Comparison of ENCODE assay signal across 1 cellular context in the genomic region with DNA sequence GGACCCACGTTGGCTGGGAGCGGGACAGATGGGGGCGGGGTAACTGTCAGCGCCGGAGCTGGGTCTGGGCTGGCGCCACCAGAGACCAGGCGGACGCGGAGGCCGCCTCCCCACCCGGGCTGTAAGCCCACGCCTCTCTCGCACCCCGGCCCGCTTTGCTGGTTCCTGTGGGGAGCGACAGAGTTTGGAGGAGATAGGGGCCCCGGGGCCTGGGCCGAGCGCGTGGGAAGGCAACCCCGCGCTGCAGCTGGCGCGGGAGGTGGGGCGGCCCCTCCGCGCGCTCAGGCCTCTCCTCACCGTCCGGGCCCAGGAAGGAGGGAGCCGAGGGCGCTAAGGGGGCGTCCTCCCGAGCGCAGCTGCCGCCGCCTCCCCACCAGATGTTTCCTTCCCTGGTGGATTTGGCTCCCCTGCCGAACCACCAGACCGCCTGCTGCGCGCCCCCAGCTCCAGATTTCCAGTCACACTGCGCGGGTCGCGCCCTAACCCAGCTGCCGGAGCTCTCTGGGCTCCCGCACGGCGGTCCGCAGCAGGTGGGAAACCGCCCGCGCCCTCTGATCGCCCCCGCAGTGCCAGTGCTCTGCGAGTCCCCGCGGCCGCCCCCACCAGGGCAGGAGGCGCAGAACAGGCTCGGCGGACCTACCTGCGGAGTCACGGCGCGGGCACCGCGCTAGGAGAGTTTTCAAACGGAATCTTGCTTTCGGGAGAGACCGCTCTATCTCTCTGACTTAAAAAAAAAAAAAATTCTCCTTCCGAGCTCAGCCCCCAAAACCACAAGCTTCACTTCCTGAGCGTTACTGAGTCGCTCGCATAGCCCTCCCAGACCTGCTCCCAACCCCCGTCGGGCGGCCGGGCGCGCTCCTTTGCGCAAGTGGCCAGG.
TF ChIP-seq lines count a peak whose summit lies in the region.

No MANE protein-coding gene starts in this region.

TF ChIP-seq in HepG2, 621 proteins besides CTCF, POLR2A, EP300 and RAD21 (continued from another document and continues in another):
- TF ChIP-seq CCAR2 (optimal IDR thresholded peaks at IDR 0.05; ENCODE audit: low read depth, low read length) (no peak), ZBTB38 (CRISPR knock-in tag; IDR thresholded peaks at IDR 0.05) (no peak), HNRNPUL1 (IDR thresholded peaks at IDR 0.05; ENCODE audit: low read depth, low read length) (peak; percentile 9; the same call in 1 of the 2 replicates), HIVEP1 (CRISPR knock-in tag; IDR thresholded peaks at IDR 0.05) (no peak; the same call in 1 of the 2 replicates), AHR (CRISPR knock-in tag; IDR thresholded peaks at IDR 0.05) (no peak), REL (CRISPR knock-in tag; conservative IDR thresholded peaks at IDR 0.05) (peak; percentile 72; the same call in 1 of the 2 replicates), PPARG (CRISPR knock-in tag; conservative IDR thresholded peaks at IDR 0.05) (no peak), THYN1 (CRISPR knock-in tag; IDR thresholded peaks at IDR 0.05; ENCODE audit: borderline replicate concordance, low read depth) (no peak), ZFP36L2 (CRISPR knock-in tag; IDR thresholded peaks at IDR 0.05) (no peak), ZNF205 (CRISPR knock-in tag; IDR thresholded peaks at IDR 0.05) (no peak), CHD2 (IDR thresholded peaks at IDR 0.05; ENCODE audit: low read depth, low read length) (no peak), RBM22 (optimal IDR thresholded peaks at IDR 0.05; ENCODE audit: low read length) (no peak), HDAC2 (CRISPR knock-in tag; IDR thresholded peaks at IDR 0.05) (0 out of 2 replicates have a peak, but pooled peaks have one; percentile 37), AGO1 (IDR thresholded peaks at IDR 0.05; ENCODE audit: low read depth, low read length, poor library complexity, severe bottlenecking) (no peak), MXI1 (IDR thresholded peaks at IDR 0.05; ENCODE audit: borderline replicate concordance, low read depth, low read length) (0 out of 3 replicates have a peak, but pooled peaks have one; percentile 25), ZFP1 (CRISPR knock-in tag; IDR thresholded peaks at IDR 0.05) (no peak), ZNF224 (CRISPR knock-in tag; IDR thresholded peaks at IDR 0.05) (no peak), ZKSCAN8 (CRISPR knock-in tag; IDR thresholded peaks at IDR 0.05; ENCODE audit: borderline replicate concordance) (no peak), MTF1 (CRISPR knock-in tag; IDR thresholded peaks at IDR 0.05) (no peak; the same call in 1 of the 2 replicates), ADNP (CRISPR knock-in tag; IDR thresholded peaks at IDR 0.05) (no peak), ETV5 (CRISPR knock-in tag; IDR thresholded peaks at IDR 0.05; ENCODE audit: borderline replicate concordance) (no peak; the same call in 1 of the 2 replicates), ZNF75D (CRISPR knock-in tag; IDR thresholded peaks at IDR 0.05; ENCODE audit: borderline replicate concordance) (no peak), SP2 (CRISPR knock-in tag; IDR thresholded peaks at IDR 0.05) (no peak; the same call in 1 of the 2 replicates), TBX3 (IDR thresholded peaks at IDR 0.05; ENCODE audit: borderline replicate concordance) (no peak), ZC3H4 (CRISPR knock-in tag; IDR thresholded peaks at IDR 0.05; ENCODE audit: borderline replicate concordance) (no peak; the same call in 1 of the 2 replicates), MTF2 (CRISPR knock-in tag; IDR thresholded peaks at IDR 0.05; ENCODE audit: borderline replicate concordance) (0 out of 2 replicates have a peak, but pooled peaks have one; percentile 82), ETV6 (CRISPR knock-in tag; conservative IDR thresholded peaks at IDR 0.05) (no peak), ZNF891 (CRISPR knock-in tag; IDR thresholded peaks at IDR 0.05) (no peak), ZNF777 (CRISPR knock-in tag; IDR thresholded peaks at IDR 0.05) (peak; percentile 95), ARNT2 (CRISPR knock-in tag; IDR thresholded peaks at IDR 0.05; ENCODE audit: low read depth) (peak; percentile 40; the same call in 1 of the 2 replicates), CENPX (CRISPR knock-in tag; IDR thresholded peaks at IDR 0.05) (no peak), REPIN1 (CRISPR knock-in tag; IDR thresholded peaks at IDR 0.05; ENCODE audit: borderline replicate concordance, low read depth) (no peak), ZNF331 (CRISPR knock-in tag; IDR thresholded peaks at IDR 0.05) (no peak), PTBP1 (IDR thresholded peaks at IDR 0.05; ENCODE audit: low read depth, low read length, poor library complexity, severe bottlenecking) (no peak), FOXA3 (CRISPR knock-in tag; IDR thresholded peaks at IDR 0.05) (no peak; the same call in 1 of the 2 replicates), FOXM1 (CRISPR knock-in tag; IDR thresholded peaks at IDR 0.05) (no peak)
- TF ChIP-seq, protein P1, sequence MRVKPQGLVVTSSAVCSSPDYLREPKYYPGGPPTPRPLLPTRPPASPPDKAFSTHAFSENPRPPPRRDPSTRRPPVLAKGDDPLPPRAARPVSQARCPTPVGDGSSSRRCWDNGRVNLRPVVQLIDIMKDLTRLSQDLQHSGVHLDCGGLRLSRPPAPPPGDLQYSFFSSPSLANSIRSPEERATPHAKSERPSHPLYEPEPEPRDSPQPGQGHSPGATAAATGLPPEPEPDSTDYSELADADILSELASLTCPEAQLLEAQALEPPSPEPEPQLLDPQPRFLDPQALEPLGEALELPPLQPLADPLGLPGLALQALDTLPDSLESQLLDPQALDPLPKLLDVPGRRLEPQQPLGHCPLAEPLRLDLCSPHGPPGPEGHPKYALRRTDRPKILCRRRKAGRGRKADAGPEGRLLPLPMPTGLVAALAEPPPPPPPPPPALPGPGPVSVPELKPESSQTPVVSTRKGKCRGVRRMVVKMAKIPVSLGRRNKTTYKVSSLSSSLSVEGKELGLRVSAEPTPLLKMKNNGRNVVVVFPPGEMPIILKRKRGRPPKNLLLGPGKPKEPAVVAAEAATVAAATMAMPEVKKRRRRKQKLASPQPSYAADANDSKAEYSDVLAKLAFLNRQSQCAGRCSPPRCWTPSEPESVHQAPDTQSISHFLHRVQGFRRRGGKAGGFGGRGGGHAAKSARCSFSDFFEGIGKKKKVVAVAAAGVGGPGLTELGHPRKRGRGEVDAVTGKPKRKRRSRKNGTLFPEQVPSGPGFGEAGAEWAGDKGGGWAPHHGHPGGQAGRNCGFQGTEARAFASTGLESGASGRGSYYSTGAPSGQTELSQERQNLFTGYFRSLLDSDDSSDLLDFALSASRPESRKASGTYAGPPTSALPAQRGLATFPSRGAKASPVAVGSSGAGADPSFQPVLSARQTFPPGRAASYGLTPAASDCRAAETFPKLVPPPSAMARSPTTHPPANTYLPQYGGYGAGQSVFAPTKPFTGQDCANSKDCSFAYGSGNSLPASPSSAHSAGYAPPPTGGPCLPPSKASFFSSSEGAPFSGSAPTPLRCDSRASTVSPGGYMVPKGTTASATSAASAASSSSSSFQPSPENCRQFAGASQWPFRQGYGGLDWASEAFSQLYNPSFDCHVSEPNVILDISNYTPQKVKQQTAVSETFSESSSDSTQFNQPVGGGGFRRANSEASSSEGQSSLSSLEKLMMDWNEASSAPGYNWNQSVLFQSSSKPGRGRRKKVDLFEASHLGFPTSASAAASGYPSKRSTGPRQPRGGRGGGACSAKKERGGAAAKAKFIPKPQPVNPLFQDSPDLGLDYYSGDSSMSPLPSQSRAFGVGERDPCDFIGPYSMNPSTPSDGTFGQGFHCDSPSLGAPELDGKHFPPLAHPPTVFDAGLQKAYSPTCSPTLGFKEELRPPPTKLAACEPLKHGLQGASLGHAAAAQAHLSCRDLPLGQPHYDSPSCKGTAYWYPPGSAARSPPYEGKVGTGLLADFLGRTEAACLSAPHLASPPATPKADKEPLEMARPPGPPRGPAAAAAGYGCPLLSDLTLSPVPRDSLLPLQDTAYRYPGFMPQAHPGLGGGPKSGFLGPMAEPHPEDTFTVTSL (CRISPR knock-in tag; IDR thresholded peaks at IDR 0.05; ENCODE audit: borderline replicate concordance), result no peak
- TF ChIP-seq, protein P2, sequence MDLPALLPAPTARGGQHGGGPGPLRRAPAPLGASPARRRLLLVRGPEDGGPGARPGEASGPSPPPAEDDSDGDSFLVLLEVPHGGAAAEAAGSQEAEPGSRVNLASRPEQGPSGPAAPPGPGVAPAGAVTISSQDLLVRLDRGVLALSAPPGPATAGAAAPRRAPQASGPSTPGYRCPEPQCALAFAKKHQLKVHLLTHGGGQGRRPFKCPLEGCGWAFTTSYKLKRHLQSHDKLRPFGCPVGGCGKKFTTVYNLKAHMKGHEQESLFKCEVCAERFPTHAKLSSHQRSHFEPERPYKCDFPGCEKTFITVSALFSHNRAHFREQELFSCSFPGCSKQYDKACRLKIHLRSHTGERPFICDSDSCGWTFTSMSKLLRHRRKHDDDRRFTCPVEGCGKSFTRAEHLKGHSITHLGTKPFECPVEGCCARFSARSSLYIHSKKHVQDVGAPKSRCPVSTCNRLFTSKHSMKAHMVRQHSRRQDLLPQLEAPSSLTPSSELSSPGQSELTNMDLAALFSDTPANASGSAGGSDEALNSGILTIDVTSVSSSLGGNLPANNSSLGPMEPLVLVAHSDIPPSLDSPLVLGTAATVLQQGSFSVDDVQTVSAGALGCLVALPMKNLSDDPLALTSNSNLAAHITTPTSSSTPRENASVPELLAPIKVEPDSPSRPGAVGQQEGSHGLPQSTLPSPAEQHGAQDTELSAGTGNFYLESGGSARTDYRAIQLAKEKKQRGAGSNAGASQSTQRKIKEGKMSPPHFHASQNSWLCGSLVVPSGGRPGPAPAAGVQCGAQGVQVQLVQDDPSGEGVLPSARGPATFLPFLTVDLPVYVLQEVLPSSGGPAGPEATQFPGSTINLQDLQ (CRISPR knock-in tag; IDR thresholded peaks at IDR 0.05), result no peak
- TF ChIP-seq, protein P3, sequence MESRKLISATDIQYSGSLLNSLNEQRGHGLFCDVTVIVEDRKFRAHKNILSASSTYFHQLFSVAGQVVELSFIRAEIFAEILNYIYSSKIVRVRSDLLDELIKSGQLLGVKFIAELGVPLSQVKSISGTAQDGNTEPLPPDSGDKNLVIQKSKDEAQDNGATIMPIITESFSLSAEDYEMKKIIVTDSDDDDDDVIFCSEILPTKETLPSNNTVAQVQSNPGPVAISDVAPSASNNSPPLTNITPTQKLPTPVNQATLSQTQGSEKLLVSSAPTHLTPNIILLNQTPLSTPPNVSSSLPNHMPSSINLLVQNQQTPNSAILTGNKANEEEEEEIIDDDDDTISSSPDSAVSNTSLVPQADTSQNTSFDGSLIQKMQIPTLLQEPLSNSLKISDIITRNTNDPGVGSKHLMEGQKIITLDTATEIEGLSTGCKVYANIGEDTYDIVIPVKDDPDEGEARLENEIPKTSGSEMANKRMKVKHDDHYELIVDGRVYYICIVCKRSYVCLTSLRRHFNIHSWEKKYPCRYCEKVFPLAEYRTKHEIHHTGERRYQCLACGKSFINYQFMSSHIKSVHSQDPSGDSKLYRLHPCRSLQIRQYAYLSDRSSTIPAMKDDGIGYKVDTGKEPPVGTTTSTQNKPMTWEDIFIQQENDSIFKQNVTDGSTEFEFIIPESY (CRISPR knock-in tag; IDR thresholded peaks at IDR 0.05), result no peak
- TF ChIP-seq, protein P4, sequence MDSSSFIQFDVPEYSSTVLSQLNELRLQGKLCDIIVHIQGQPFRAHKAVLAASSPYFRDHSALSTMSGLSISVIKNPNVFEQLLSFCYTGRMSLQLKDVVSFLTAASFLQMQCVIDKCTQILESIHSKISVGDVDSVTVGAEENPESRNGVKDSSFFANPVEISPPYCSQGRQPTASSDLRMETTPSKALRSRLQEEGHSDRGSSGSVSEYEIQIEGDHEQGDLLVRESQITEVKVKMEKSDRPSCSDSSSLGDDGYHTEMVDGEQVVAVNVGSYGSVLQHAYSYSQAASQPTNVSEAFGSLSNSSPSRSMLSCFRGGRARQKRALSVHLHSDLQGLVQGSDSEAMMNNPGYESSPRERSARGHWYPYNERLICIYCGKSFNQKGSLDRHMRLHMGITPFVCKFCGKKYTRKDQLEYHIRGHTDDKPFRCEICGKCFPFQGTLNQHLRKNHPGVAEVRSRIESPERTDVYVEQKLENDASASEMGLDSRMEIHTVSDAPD (CRISPR knock-in tag; IDR thresholded peaks at IDR 0.05), result no peak
- TF ChIP-seq, protein P5, sequence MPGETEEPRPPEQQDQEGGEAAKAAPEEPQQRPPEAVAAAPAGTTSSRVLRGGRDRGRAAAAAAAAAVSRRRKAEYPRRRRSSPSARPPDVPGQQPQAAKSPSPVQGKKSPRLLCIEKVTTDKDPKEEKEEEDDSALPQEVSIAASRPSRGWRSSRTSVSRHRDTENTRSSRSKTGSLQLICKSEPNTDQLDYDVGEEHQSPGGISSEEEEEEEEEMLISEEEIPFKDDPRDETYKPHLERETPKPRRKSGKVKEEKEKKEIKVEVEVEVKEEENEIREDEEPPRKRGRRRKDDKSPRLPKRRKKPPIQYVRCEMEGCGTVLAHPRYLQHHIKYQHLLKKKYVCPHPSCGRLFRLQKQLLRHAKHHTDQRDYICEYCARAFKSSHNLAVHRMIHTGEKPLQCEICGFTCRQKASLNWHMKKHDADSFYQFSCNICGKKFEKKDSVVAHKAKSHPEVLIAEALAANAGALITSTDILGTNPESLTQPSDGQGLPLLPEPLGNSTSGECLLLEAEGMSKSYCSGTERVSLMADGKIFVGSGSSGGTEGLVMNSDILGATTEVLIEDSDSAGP (CRISPR knock-in tag; IDR thresholded peaks at IDR 0.05; ENCODE audit: borderline replicate concordance), result peak; percentile 47; the same call in 1 of the 2 replicates
- TF ChIP-seq, protein P6, sequence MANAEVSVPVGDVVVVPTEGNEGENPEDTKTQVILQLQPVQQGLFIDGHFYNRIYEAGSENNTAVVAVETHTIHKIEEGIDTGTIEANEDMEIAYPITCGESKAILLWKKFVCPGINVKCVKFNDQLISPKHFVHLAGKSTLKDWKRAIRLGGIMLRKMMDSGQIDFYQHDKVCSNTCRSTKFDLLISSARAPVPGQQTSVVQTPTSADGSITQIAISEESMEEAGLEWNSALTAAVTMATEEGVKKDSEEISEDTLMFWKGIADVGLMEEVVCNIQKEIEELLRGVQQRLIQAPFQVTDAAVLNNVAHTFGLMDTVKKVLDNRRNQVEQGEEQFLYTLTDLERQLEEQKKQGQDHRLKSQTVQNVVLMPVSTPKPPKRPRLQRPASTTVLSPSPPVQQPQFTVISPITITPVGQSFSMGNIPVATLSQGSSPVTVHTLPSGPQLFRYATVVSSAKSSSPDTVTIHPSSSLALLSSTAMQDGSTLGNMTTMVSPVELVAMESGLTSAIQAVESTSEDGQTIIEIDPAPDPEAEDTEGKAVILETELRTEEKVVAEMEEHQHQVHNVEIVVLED (CRISPR knock-in tag; IDR thresholded peaks at IDR 0.05; ENCODE audit: borderline replicate concordance), result no peak
- TF ChIP-seq, protein P7, sequence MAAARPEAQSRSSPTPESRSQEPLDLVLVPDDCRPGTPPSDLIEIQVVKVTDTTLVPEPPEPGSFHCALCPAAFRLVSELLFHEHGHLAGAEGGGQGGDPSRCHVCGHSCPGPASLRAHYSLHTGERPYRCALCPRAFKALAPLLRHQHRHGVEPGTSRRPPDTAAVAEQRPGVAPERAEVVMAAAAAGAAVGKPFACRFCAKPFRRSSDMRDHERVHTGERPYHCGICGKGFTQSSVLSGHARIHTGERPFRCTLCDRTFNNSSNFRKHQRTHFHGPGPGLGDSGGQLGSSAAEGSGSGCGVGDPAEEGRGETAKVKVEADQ (CRISPR knock-in tag; IDR thresholded peaks at IDR 0.05; ENCODE audit: borderline replicate concordance), result peak; percentile 82; the same call in 1 of the 2 replicates
- TF ChIP-seq, protein P8, sequence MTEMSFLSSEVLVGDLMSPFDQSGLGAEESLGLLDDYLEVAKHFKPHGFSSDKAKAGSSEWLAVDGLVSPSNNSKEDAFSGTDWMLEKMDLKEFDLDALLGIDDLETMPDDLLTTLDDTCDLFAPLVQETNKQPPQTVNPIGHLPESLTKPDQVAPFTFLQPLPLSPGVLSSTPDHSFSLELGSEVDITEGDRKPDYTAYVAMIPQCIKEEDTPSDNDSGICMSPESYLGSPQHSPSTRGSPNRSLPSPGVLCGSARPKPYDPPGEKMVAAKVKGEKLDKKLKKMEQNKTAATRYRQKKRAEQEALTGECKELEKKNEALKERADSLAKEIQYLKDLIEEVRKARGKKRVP (CRISPR knock-in tag; IDR thresholded peaks at IDR 0.05), result no peak
